Comparison of ENCODE assay signal across 8 cellular contexts in the genomic region with DNA sequence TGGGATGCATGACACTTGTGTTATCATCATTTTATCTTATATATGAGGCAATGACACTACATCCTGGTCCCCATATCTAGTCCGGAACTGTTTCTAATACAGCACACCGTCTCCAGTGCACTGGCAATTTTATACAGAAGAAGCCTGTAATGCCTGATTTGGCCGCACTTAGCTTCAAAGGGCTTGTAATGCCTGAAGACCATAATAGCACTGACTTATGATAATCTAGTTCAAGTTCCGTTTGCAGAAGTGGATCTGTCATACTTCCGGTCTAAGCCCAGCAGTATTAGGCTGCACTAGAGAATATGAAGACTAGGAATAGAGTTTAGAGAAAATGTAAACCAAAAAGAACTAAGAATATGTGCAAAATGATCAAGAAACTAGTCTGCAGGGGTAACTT. TPM values are rescaled to one million over a fixed set of nuclear protein-coding genes. Genes with fewer than 3 reads are reported as not detected.
DNase-seq lines count a peak whose midpoint lies in the region; ATAC-seq, FAIRE-seq and TF ChIP-seq lines count a peak whose summit lies in the region.

No MANE protein-coding gene starts in this region.

- H3K9ac ChIP-seq in neuronal stem cell (ENCODE audit: low read depth, low read length, poor library complexity) = no peak overlapping the region

- TF ChIP-seq CTCF in HEK293 (tag by site-specific recombination; IDR thresholded peaks at IDR 0.05) = no peak
- TF ChIP-seq CTCF in esophagus muscularis mucosa (IDR thresholded peaks at IDR 0.05) = no peak
- TF ChIP-seq CTCF in pancreas (IDR thresholded peaks at IDR 0.05) = no peak

- H3K9me3 ChIP-seq in HEK293 (ENCODE audit: control insufficient read depth, insufficient read depth, low read depth, low read length) = no peaks in the 10 kb centered on the region
- H3K9me3 ChIP-seq in esophagus muscularis mucosa = no peaks in the 10 kb centered on the region
- no peaks in the 10 kb centered on the region for H3K9me3 ChIP-seq in pancreas
- H3K9me3 ChIP-seq in neuronal stem cell (replicated peaks in 1 of 2; ENCODE audit: control insufficient read depth in 2 of 2, insufficient read depth in 1 of 2, low read depth in 1 of 2, low read length in 2 of 2) = no peaks in the 10 kb centered on the region

- H3K18ac ChIP-seq in neuronal stem cell (ENCODE audit: low read length) = no peak overlapping the region

- no peak overlapping the region for H3K4me2 ChIP-seq in neuronal stem cell (ENCODE audit: insufficient read depth, low read length, poor library complexity, severe bottlenecking)

- POLR2A ChIA-PET in HEK293 (lab: Yijun Ruan, JAX) = interaction anchor here (0.7 to 3.2 kb wide), 2 partner anchors 30 to 109 kb away, joined by 3 to 10 read pairs; partner anchors contain the start of gene GTF2A2

- ATAC-seq in pancreas (peak in 1 of 4 donors; percentile 6), HG03039 (IDR thresholded peaks at IDR 0.05; ENCODE audit: unreplicated experiment) (no peak)

- H3K23ac ChIP-seq in neuronal stem cell (ENCODE audit: low read depth, low read length, poor library complexity) = no peak overlapping the region

- no peak for TF ChIP-seq POLR2A in esophagus muscularis mucosa (IDR thresholded peaks at IDR 0.05; ENCODE audit: low read depth)

- H4K8ac ChIP-seq in neuronal stem cell (ENCODE audit: low read depth, low read length) = no peak overlapping the region

- no peak overlapping the region for H3K14ac ChIP-seq in neuronal stem cell (ENCODE audit: low read length)

- DNase-seq in CMK (ENCODE audit: low read depth) = peak; percentile 62
- peak in 3 of 5 experiments; percentile 7 to 83 (median 26) for DNase-seq in T-helper 2 cell
- no peak for DNase-seq in esophagus muscularis mucosa (ENCODE audit: extremely low spot score)
- no peak for DNase-seq in pancreas
- no peak for DNase-seq in neuronal stem cell (ENCODE audit: low spot score)
- no peak for DNase-seq in hypothalamus (lab: John Stamatoyannopoulos, UW)

- H3K27me3 ChIP-seq in esophagus muscularis mucosa (no peaks in the 10 kb centered on the region), pancreas (no peaks in the 10 kb centered on the region), neuronal stem cell (ENCODE audit: control insufficient read depth in 3 of 3, insufficient read depth in 3 of 3, low read depth in 1 of 3, low read length in 3 of 3) (no peaks in the 10 kb centered on the region)

- intact Hi-C loops in esophagus muscularis mucosa (cut with DNase I) = no loop called here
- intact Hi-C loops in pancreas (cut with DNase I) = no loop called here

- no peak for FAIRE-seq in pancreas (lab: Jason Lieb, UNC)

- CTCF ChIA-PET in HEK293 (lab: Yijun Ruan, JAX) = no interaction called here

- H3K4me3 ChIP-seq in HEK293 (ENCODE audit: low read depth, low read length) (peak overlapping the region; percentile 99), esophagus muscularis mucosa (peak overlapping the region; percentile 84 to 96 (median 88)), pancreas (peak overlapping the region in 3 of 4 donors; percentile 83 to 98 (median 89)), neuronal stem cell (ENCODE audit: low read length in 2 of 2) (peak overlapping the region in 1 of 2 donors; percentile 86)

- H3K4me1 ChIP-seq in HEK293 (ENCODE audit: control insufficient read depth, insufficient read depth, low read length) (peaks cover 7% of the 10 kb centered on the region; the same call in 1 of the 2 replicates), esophagus muscularis mucosa (peaks cover 35 to 55% (median 47%) of the 10 kb centered on the region in 4 donors), pancreas (peaks cover 10 to 29% (median 27%) of the 10 kb centered on the region in 3 donors), neuronal stem cell (ENCODE audit: control insufficient read depth in 2 of 2, insufficient read depth in 1 of 2, low read depth in 1 of 2, low read length in 2 of 2) (peaks cover 2 to 7% of the 10 kb centered on the region in 2 donors)

- no peak overlapping the region for H2BK5ac ChIP-seq in neuronal stem cell (ENCODE audit: low read length)

- H3K27ac ChIP-seq in HEK293 (ENCODE audit: extremely low read depth, low read depth, low read length) = no peak overlapping the region
- H3K27ac ChIP-seq in esophagus muscularis mucosa (replicated peaks in 1 of 4) = peak overlapping the region; percentile 96 to 99 (median 98)
- H3K27ac ChIP-seq in pancreas = peak overlapping the region in 2 of 4 donors; percentile 98 to 99
- no peak overlapping the region for H3K27ac ChIP-seq in neuronal stem cell (replicated peaks; ENCODE audit: low read length)

- no peak for TF ChIP-seq EP300 in esophagus muscularis mucosa (IDR thresholded peaks at IDR 0.05)

- peaks cover 0 to 2% of the 10 kb centered on the region in 2 experiments; a peak in 2 of 3 replicates for H3K36me3 ChIP-seq in HEK293 (ENCODE audit: control insufficient read depth in 2 of 2, insufficient read depth in 1 of 2, low read length in 2 of 2)
- peaks cover 0 to 10% (median 4%) of the 10 kb centered on the region in 4 donors for H3K36me3 ChIP-seq in esophagus muscularis mucosa
- peaks cover 0 to 9% (median 0%) of the 10 kb centered on the region in 3 donors for H3K36me3 ChIP-seq in pancreas
- H3K36me3 ChIP-seq in neuronal stem cell (replicated peaks in 1 of 2; ENCODE audit: control insufficient read depth in 2 of 2, insufficient read depth in 2 of 2, low read length in 2 of 2) = peaks cover 0 to 39% of the 10 kb centered on the region in 2 donors

- H2BK120ac ChIP-seq in neuronal stem cell (ENCODE audit: low read depth, low read length) = no peak overlapping the region

- WGBS in esophagus muscularis mucosa = 32% methylated on average over 5 of the region's 5 CpGs
- 20 to 21% methylated on average over 5 of the region's 5 CpGs for WGBS in pancreas, 2 donors
- no CpG with 5 or more reads among the region's 5 CpGs for WGBS in neuronal stem cell (ENCODE audit: extremely low coverage in 2 of 2, insufficient read length in 2 of 2, insufficient replicate concordance in 1 of 2), 2 donors

- no peak overlapping the region for H2BK15ac ChIP-seq in neuronal stem cell (ENCODE audit: low read length)

- H2BK12ac ChIP-seq in neuronal stem cell (ENCODE audit: low read length) = no peak overlapping the region

- H3K4ac ChIP-seq in neuronal stem cell (ENCODE audit: low read length) = no peak overlapping the region

- no peak overlapping the region for H2AFZ ChIP-seq in neuronal stem cell (ENCODE audit: low read length)

- no peak overlapping the region for H4K91ac ChIP-seq in neuronal stem cell (ENCODE audit: low read depth, low read length, poor library complexity)

- H2AK5ac ChIP-seq in neuronal stem cell (ENCODE audit: low read depth, low read length) = no peak overlapping the region

- H3K79me1 ChIP-seq in neuronal stem cell (ENCODE audit: low read depth, low read length) = peaks cover 2% of the 10 kb centered on the region

TF ChIP-seq in HEK293, 187 proteins besides CTCF, POLR2A, EP300 and RAD21 (continues in another document):
- TF ChIP-seq ZNF292 (tag by site-specific recombination; IDR thresholded peaks at IDR 0.05; ENCODE audit: borderline replicate concordance, low read depth) (no peak), ZNF223 (tag by site-specific recombination; IDR thresholded peaks at IDR 0.05) (no peak), HOXA7 (CRISPR knock-in tag; IDR thresholded peaks at IDR 0.05; ENCODE audit: borderline replicate concordance) (no peak), IKZF3 (tag by site-specific recombination; IDR thresholded peaks at IDR 0.05) (no peak), GLI4 (tag by site-specific recombination; IDR thresholded peaks at IDR 0.05) (no peak), PRDM6 (tag by site-specific recombination; IDR thresholded peaks at IDR 0.05) (no peak), ZNF580 (tag by site-specific recombination; IDR thresholded peaks at IDR 0.05) (no peak)
- TF ChIP-seq, protein P1, sequence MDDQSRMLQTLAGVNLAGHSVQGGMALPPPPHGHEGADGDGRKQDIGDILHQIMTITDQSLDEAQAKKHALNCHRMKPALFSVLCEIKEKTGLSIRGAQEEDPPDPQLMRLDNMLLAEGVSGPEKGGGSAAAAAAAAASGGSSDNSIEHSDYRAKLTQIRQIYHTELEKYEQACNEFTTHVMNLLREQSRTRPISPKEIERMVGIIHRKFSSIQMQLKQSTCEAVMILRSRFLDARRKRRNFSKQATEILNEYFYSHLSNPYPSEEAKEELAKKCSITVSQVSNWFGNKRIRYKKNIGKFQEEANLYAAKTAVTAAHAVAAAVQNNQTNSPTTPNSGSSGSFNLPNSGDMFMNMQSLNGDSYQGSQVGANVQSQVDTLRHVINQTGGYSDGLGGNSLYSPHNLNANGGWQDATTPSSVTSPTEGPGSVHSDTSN (CRISPR knock-in tag; IDR thresholded peaks at IDR 0.05) = no peak

RNA-seq across cellular contexts. Expression of gene BNIP2, which starts 1.3 kb away (rescaled TPM):
- total RNA-seq in esophagus muscularis mucosa (100 to 1,000 TPM; 152 to 270 (median 196) TPM), pancreas (10 to 100 TPM; 15.7 to 29.4 (median 20.9) TPM)
- 10 to 100 TPM; 24.1 to 46.9 TPM for polyA plus RNA-seq in pancreas
- 21.2 TPM for polyA plus RNA-seq in neuronal stem cell (2013, experiment 1 of 2)
- polyA plus RNA-seq in neuronal stem cell (2013, experiment 2 of 2) = 20.1 TPM

RNA-seq across cellular contexts. Expression of gene GTF2A2, which starts 30.5 kb away (rescaled TPM):
- total RNA-seq in esophagus muscularis mucosa = 10 to 100 TPM; 48.5 to 56.3 (median 51.3) TPM
- 10 to 100 TPM; 16.8 to 39.1 (median 32.5) TPM for total RNA-seq in pancreas
- polyA plus RNA-seq in pancreas = 10 to 100 TPM; 33.5 to 62.5 TPM
- 238 TPM for polyA plus RNA-seq in neuronal stem cell (2013, experiment 1 of 2)
- polyA plus RNA-seq in neuronal stem cell (2013, experiment 2 of 2) = 229 TPM

Comparison
In these comparisons a context has a peak if more than half of its experiments do, and no peak if none do; other contexts are left out.
1. DNase-seq: peak in CMK (single experiment) and T-helper 2 cell (3 of 5); none in esophagus muscularis mucosa (single experiment), pancreas (0 of 6), neuronal stem cell (single experiment) and hypothalamus (0 of 51).
2. H3K27ac ChIP-seq: peak in esophagus muscularis mucosa (4 of 4); none in HEK293 (single experiment) and neuronal stem cell (single experiment).
3. RNA of gene BNIP2, which starts 1.3 kb away (total RNA-seq): 152 to 270 TPM in esophagus muscularis mucosa; 15.7 to 29.4 TPM in pancreas; every median in the first group is over 4 times any median in the second.